Comparison of ENCODE assay signal across 24 cellular contexts in the genomic region with DNA sequence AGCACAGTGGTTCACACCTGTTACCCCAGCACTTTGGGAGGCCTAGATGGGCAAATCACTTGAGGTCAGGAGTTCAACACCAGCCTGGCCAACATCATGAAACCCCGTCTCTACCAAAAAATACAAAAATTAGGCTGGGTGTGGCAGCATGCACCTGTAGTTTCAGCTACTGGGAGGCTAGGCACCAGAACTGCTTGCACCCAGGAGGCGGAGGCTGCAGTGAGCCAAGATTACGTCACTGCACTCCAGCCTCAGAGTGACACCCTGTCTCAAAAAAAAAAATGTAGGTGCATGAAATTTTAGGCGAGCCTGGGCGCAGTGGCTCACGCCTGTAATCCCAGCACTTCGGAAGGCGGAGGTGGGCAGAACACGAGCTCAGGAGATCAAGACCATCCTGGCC.
"Had no signal": no experiment of that assay in that cellular context is flagged by ENCODE, and none has a peak within 500 bp of the region (broad histone marks: within the 10 kb centered on the region; RNA-seq: fewer than 3 reads in every experiment).

No MANE protein-coding gene starts in this region.

- H3K9me3 Mint-ChIP-seq: activated B cell treated with CpG ODN at 0.5 μM for 24 hours; activated CD8-positive, alpha-beta T cell treated with anti-CD3 and anti-CD28 coated beads for 36 hours; activated naive CD4-positive, alpha-beta T cell treated with anti-CD3 and anti-CD28 coated beads, Interleukin-2, amount 10 ng/mL, durations not matched to agents 7 days and 5 days; brain; mesothelial cell of epicardium; naive thymus-derived CD8-positive, alpha-beta T cell had no signal

- DNase-seq: activated B cell treated with CpG ODN at 0.5 μM for 24 hours; activated CD4-positive, alpha-beta T cell treated with anti-CD3 and anti-CD28 coated beads for 4 hours; activated CD8-positive, alpha-beta T cell treated with anti-CD3 and anti-CD28 coated beads for 36 hours; activated effector memory CD4-positive, alpha-beta T cell treated with Interleukin-2 at 50 U/mL for 16 hours; activated naive CD4-positive, alpha-beta T cell treated with anti-CD3 and anti-CD28 coated beads, Interleukin-2, amount 10 ng/mL, durations not matched to agents 7 days and 5 days; activated T-cell treated with anti-CD3 and anti-CD28 coated beads, Interleukin-2, amount 50 U/mL, for 48 hours; aorta; dermis blood vessel endothelial cell; effector CD8-positive, alpha-beta T cell; erythroblast; foreskin keratinocyte; hippocampal formation; kidney glomerular epithelial cell; left lung; mammary epithelial cell; stimulated activated CD4-positive, alpha-beta T cell treated with anti-CD3 and anti-CD28 coated beads, Interleukin-4, amount 100 ng/mL, for 24 hours; stimulated activated naive CD8-positive, alpha-beta T cell treated with anti-CD3 and anti-CD28 coated beads, Interleukin-15, Interleukin-2, amounts not matched to agents 100 U/mL and 50 U/mL, for 24 hours; T-helper 1 cell; T-helper 9 cell; upper lobe of left lung had no signal

- H3K4me3 Mint-ChIP-seq: activated B cell treated with CpG ODN at 0.5 μM for 24 hours; activated CD8-positive, alpha-beta T cell treated with anti-CD3 and anti-CD28 coated beads for 36 hours; activated naive CD4-positive, alpha-beta T cell treated with anti-CD3 and anti-CD28 coated beads, Interleukin-2, amount 10 ng/mL, durations not matched to agents 7 days and 5 days; brain; mesothelial cell of epicardium; naive thymus-derived CD8-positive, alpha-beta T cell had no signal

- H3K27me3 Mint-ChIP-seq: activated B cell treated with CpG ODN at 0.5 μM for 24 hours; activated CD8-positive, alpha-beta T cell treated with anti-CD3 and anti-CD28 coated beads for 36 hours; activated naive CD4-positive, alpha-beta T cell treated with anti-CD3 and anti-CD28 coated beads, Interleukin-2, amount 10 ng/mL, durations not matched to agents 7 days and 5 days; brain; naive thymus-derived CD8-positive, alpha-beta T cell; progenitor cell of endocrine pancreas had no signal

- H3K27ac Mint-ChIP-seq: activated B cell treated with CpG ODN at 0.5 μM for 24 hours; activated naive CD4-positive, alpha-beta T cell treated with anti-CD3 and anti-CD28 coated beads, Interleukin-2, amount 10 ng/mL, durations not matched to agents 7 days and 5 days; brain; mesothelial cell of epicardium; progenitor cell of endocrine pancreas had no signal

- H3K4me3 ChIP-seq: left lung, upper lobe of left lung had no signal

- ATAC-seq: activated CD8-positive, alpha-beta T cell treated with anti-CD3 and anti-CD28 coated beads for 36 hours; foreskin keratinocyte; left lung; naive thymus-derived CD8-positive, alpha-beta T cell; stimulated activated naive CD8-positive, alpha-beta T cell treated with anti-CD3 and anti-CD28 coated beads, Interleukin-15, Interleukin-2, amounts not matched to agents 100 U/mL and 50 U/mL, for 24 hours had no signal

- H3K27ac ChIP-seq: foreskin keratinocyte, left lung, upper lobe of left lung had no signal

- H3K9me3 ChIP-seq: left lung, upper lobe of left lung had no signal

- H3K27me3 ChIP-seq: foreskin keratinocyte, left lung, upper lobe of left lung had no signal

- H3K4me1 ChIP-seq: foreskin keratinocyte had no signal

- H3K4me1 Mint-ChIP-seq: brain, mesothelial cell of epicardium had no signal
